ENCODE assay signal across 23 cellular contexts in genomic region chr14:67575684-67576083, GRCh38. TPM values are rescaled to one million over a fixed set of nuclear protein-coding genes. Genes with fewer than 3 reads are reported as not detected.
DNase-seq lines count a peak whose midpoint lies in the region; ATAC-seq, FAIRE-seq and TF ChIP-seq lines count a peak whose summit lies in the region.
"Had no signal": no experiment of that assay in that cellular context is flagged by ENCODE, and none has a peak within 500 bp of the region (broad histone marks: within the 10 kb centered on the region; RNA-seq: fewer than 3 reads in every experiment).

No MANE protein-coding gene starts in this region.

- H3K27me3 ChIP-seq in OCI-LY3 (ENCODE audit: low read depth, low read length) = no peaks in the 10 kb centered on the region
- H3K27me3 ChIP-seq in H1 (replicated peaks in 1 of 4; ENCODE audit: control insufficient read depth in 3 of 4, extremely low read depth in 1 of 4, insufficient read depth in 3 of 4, low read length in 3 of 4) = no peaks in the 10 kb centered on the region
- H3K27me3 ChIP-seq: BE2C, colonic mucosa, gastroesophageal sphincter, pancreas had no signal

- H3K23me2 ChIP-seq in H1 (ENCODE audit: low read depth, low read length) = no peaks in the 10 kb centered on the region

- H2BK12ac ChIP-seq in H1 (ENCODE audit: low read depth, low read length) = no peak overlapping the region

- no peak overlapping the region for H2BK15ac ChIP-seq in H1 (ENCODE audit: low read length)

- H3K18ac ChIP-seq in H1 (ENCODE audit: extremely low read depth, low read length) = no peak overlapping the region

- H3K23ac ChIP-seq in H1 (ENCODE audit: insufficient read length) = no peak overlapping the region

- WGBS in H1 (ENCODE audit: extremely low coverage in 1 of 2, insufficient coverage in 1 of 2, insufficient read length in 1 of 2, insufficient replicate concordance in 2 of 2, low coverage in 1 of 2, low lambda C conversion rate in 2 of 2, missing lambda C conversion rate in 1 of 2), 2 experiments = 89% methylated on average over 9 of the region's 9 CpGs; no CpG with 5 or more reads in 1 of the 2 experiments

- ATAC-seq in HG03025 (IDR thresholded peaks at IDR 0.05; ENCODE audit: low FRiP score, unreplicated experiment) = no peak
- ATAC-seq: gastroesophageal sphincter had no signal

- TF ChIP-seq RAD21 in H1 (IDR thresholded peaks at IDR 0.05 in 1 of 2, conservative IDR thresholded peaks at IDR 0.05 in 1 of 2; ENCODE audit: low read depth in 2 of 2, low read length in 2 of 2) = no peak

- no peak overlapping the region for H3K14ac ChIP-seq in H1 (ENCODE audit: insufficient read length)

- no peak overlapping the region for H3K4ac ChIP-seq in H1 (replicated peaks; ENCODE audit: insufficient read length, low read depth, low read length)

- H3K9ac ChIP-seq in OCI-LY3 (ENCODE audit: low read length) (no peak overlapping the region), H1 (replicated peaks in 1 of 4; ENCODE audit: extremely low read depth in 1 of 4, low read depth in 3 of 4, low read length in 3 of 4) (no peak overlapping the region)

- no peak overlapping the region for H2BK5ac ChIP-seq in H1 (ENCODE audit: low read depth, low read length)

- peak; percentile 29 for DNase-seq in HT-29 (ENCODE audit: low spot score)
- DNase-seq in H1 (ENCODE audit: low read depth in 1 of 2, low spot score in 2 of 2) = no peak
- DNase-seq in posterior vena cava (ENCODE audit: low spot score) = peak; percentile 74
- DNase-seq in NCI-H510A (lab: John Stamatoyannopoulos, UW) = no peak
- DNase-seq in NCI-H1105 treated with DMSO at 0.1 percent for 48 hours (lab: John Stamatoyannopoulos, UW) = no peak
- no peak for DNase-seq in DMS 273 (lab: John Stamatoyannopoulos, UW; ENCODE audit: unreplicated experiment)
- DNase-seq: activated CD4-positive, alpha-beta T cell treated with anti-CD3 and anti-CD28 coated beads for 4 hours; activated naive CD4-positive, alpha-beta T cell treated with Interleukin-2 at 50 U/mL for 16 hours; BE2C; colonic mucosa; DMS 273 treated with DMSO at 0.1 percent for 48 hours; H9; Karpas-422; left ventricle myocardium inferior had no signal

- H3K36me3 ChIP-seq in OCI-LY3 (replicated peaks; ENCODE audit: low read depth, low read length) = no peaks in the 10 kb centered on the region
- H3K36me3 ChIP-seq in H1 (ENCODE audit: control insufficient read depth in 2 of 4, insufficient read depth in 4 of 4, low read length in 3 of 4) = peaks cover 4 to 19% (median 8%) of the 10 kb centered on the region in 4 experiments; a peak in 4 of 8 replicates
- H3K36me3 ChIP-seq: BE2C, colonic mucosa, thoracic aorta had no signal

- no peak overlapping the region for H2BK20ac ChIP-seq in H1 (ENCODE audit: low read length)

- H3K27ac ChIP-seq in OCI-LY3 (ENCODE audit: low read length) (no peak overlapping the region), H1 (ENCODE audit: low read depth, low read length) (0 out of 2 replicates have a peak overlapping the region, but pooled peaks have one; percentile 10)
- H3K27ac ChIP-seq: colonic mucosa, gastroesophageal sphincter, left ventricle myocardium inferior, pancreas, skin epidermis, thoracic aorta had no signal

- H3K79me2 ChIP-seq in OCI-LY3 (ENCODE audit: low read length) = no peaks in the 10 kb centered on the region
- no peaks in the 10 kb centered on the region for H3K79me2 ChIP-seq in H1 (ENCODE audit: control insufficient read depth in 1 of 2, insufficient read depth in 2 of 2, low read length in 2 of 2)

- peaks cover 10% of the 10 kb centered on the region for H3K4me1 ChIP-seq in OCI-LY3 (ENCODE audit: low read length)
- H3K4me1 ChIP-seq in H1 (replicated peaks in 1 of 4; ENCODE audit: control insufficient read depth in 3 of 4, insufficient read depth in 4 of 4, low read length in 3 of 4) = no peaks in the 10 kb centered on the region
- H3K4me1 ChIP-seq: BE2C, colonic mucosa, gastroesophageal sphincter, left ventricle myocardium inferior, pancreas had no signal

- H2BK120ac ChIP-seq in H1 (replicated peaks; ENCODE audit: low read depth, low read length) = no peak overlapping the region

- H3K4me2 ChIP-seq in OCI-LY3 (ENCODE audit: low read length) = peak overlapping the region; percentile 7
- no peak overlapping the region for H3K4me2 ChIP-seq in H1 (ENCODE audit: insufficient read depth in 1 of 2, low read depth in 2 of 2, low read length in 2 of 2)

- H3K9me3 ChIP-seq in OCI-LY3 (ENCODE audit: insufficient read depth, low read length) = no peaks in the 10 kb centered on the region
- H3K9me3 ChIP-seq in H1 (ENCODE audit: insufficient read depth in 2 of 2, low read depth in 1 of 2, low read length in 1 of 2) = no peaks in the 10 kb centered on the region
- H3K9me3 ChIP-seq: BE2C, colonic mucosa, gastroesophageal sphincter, left ventricle myocardium inferior, pancreas, thoracic aorta had no signal

- CTCF ChIA-PET in H1 (lab: Charles Lee; ENCODE audit: partially characterized antibody) = interaction anchor here (0.7 to 28.8 kb wide), 12 partner anchors 8 to 215 kb away, joined by 3 to 924 read pairs (median 4); partner anchors contain the start of gene PLEKHH1

- H4K20me1 ChIP-seq in OCI-LY3 (ENCODE audit: insufficient read depth, low read length) = no peaks in the 10 kb centered on the region
- H4K20me1 ChIP-seq in H1 (replicated peaks in 1 of 2; ENCODE audit: control insufficient read depth in 1 of 2, insufficient read depth in 2 of 2, low read length in 2 of 2) = peaks cover 3% of the 10 kb centered on the region in 2 experiments

- H4K8ac ChIP-seq in H1 (ENCODE audit: extremely low read depth, insufficient read depth, low read length) = no peak overlapping the region

- POLR2A ChIA-PET in H1 (lab: Charles Lee; ENCODE audit: partially characterized antibody) = interaction anchor here (2.0 kb wide), 1 partner anchor 9 kb away, joined by 6 read pairs; no protein-coding TSS in a partner anchor

- no peak overlapping the region for H2AK5ac ChIP-seq in H1 (ENCODE audit: low read depth, low read length)

- peak; percentile 24; the same call in 1 of the 2 replicates for TF ChIP-seq CTCF in OCI-LY3 (IDR thresholded peaks at IDR 0.05; ENCODE audit: low read depth, low read length)
- no peak for TF ChIP-seq CTCF in H1 (IDR thresholded peaks at IDR 0.05; ENCODE audit: control extremely low read depth in 1 of 3, insufficient read depth in 1 of 3, low read depth in 1 of 3, low read length in 3 of 3)

- H4K5ac ChIP-seq in H1 (ENCODE audit: insufficient read length, low read depth, low read length) = no peak overlapping the region

- FAIRE-seq in H1 (lab: Jason Lieb, UNC) = no peak
- FAIRE-seq: endothelial cell of umbilical vein, GM18507, pancreas had no signal

- H3K56ac ChIP-seq in H1 (replicated peaks; ENCODE audit: insufficient read length, low read depth, low read length) = no peak overlapping the region

- TF ChIP-seq EP300 in H1 (IDR thresholded peaks at IDR 0.05; ENCODE audit: borderline replicate concordance in 1 of 2, low read depth in 2 of 2, low read length in 2 of 2) = no peak

- H2AFZ ChIP-seq in OCI-LY3 (ENCODE audit: low read depth, low read length) (no peak overlapping the region), H1 (ENCODE audit: low read length) (no peak overlapping the region)

- H3K79me1 ChIP-seq in H1 (ENCODE audit: low read depth, low read length) = no peaks in the 10 kb centered on the region; the same call in 1 of the 2 replicates

- no peak overlapping the region for H4K91ac ChIP-seq in H1 (replicated peaks; ENCODE audit: insufficient read length, low read length)

- intact Hi-C loops in posterior vena cava (cut with DNase I) = no loop called here

- H3K4me3 ChIP-seq in OCI-LY3 (ENCODE audit: low read length) (no peak overlapping the region), H1 (ENCODE audit: extremely low read depth in 1 of 4, insufficient read depth in 2 of 4, low read depth in 3 of 4, low read length in 4 of 4) (no peak overlapping the region)
- H3K4me3 ChIP-seq: colonic mucosa, gastroesophageal sphincter, left ventricle myocardium inferior, pancreas, skin epidermis, thoracic aorta had no signal

- TF ChIP-seq POLR2A in H1 (IDR thresholded peaks at IDR 0.05; ENCODE audit: control extremely low read depth in 1 of 2, low read depth in 2 of 2, low read length in 2 of 2) = no peak

RNA-seq across cellular contexts. Expression of gene PIGH, which starts 24.4 kb away (rescaled TPM):
- 10.9 and 12.1 TPM in 2 replicates for total RNA-seq in HT-29 (2014; rRNA removed; shearing (Covaris generic))
- total RNA-seq in H1 (2021; fragmentation: NEBNext Ultra II Directional; extraction: Animal tissue kit (Norgen Biotek cat#: 25700)) = 6.2 and 7.2 TPM in 2 replicates
- 8.6 and 10.0 TPM in 2 replicates for polyA plus RNA-seq in H1 (2011; rRNA removed)
- 7.5 TPM for polyA plus RNA-seq in H1 (2011; cell fraction: cytosol; rRNA removed)
- 25.4 TPM for polyA plus RNA-seq in H1 (2011; cell fraction: nucleus; rRNA removed)
- polyA plus RNA-seq in H1 (2012, experiment 1 of 2) = 4.8 to 7.7 TPM (median 5.9 TPM) in 4 replicates
- polyA plus RNA-seq in H1 (2012, experiment 2 of 2) = 4.3 TPM
- polyA plus RNA-seq in H1 (2013, experiment 1 of 2) = 6.5 TPM
- polyA plus RNA-seq in H1 (2013, experiment 2 of 2) = 6.6 TPM
- 3.1 and 5.8 TPM in 2 replicates for polyA minus RNA-seq in H1 (2011; rRNA and poly(A)+ RNA removed)
- polyA minus RNA-seq in H1 (2011; cell fraction: cytosol; rRNA and poly(A)+ RNA removed) = 8.5 TPM
- 6.1 TPM for polyA minus RNA-seq in H1 (2011; cell fraction: nucleus; rRNA and poly(A)+ RNA removed)
- total RNA-seq in posterior vena cava = 10 to 100 TPM; 15.4 to 17.3 TPM

RNA-seq across cellular contexts. Expression of gene PLEKHH1, which starts 42.6 kb away (rescaled TPM):
- 11.0 and 12.7 TPM in 2 replicates for total RNA-seq in HT-29 (2014; rRNA removed; shearing (Covaris generic))
- total RNA-seq in H1 (2021; fragmentation: NEBNext Ultra II Directional; extraction: Animal tissue kit (Norgen Biotek cat#: 25700)) = 27.2 and 33.3 TPM in 2 replicates
- 28.3 and 33.0 TPM in 2 replicates for polyA plus RNA-seq in H1 (2011; rRNA removed)
- 22.4 TPM for polyA plus RNA-seq in H1 (2011; cell fraction: cytosol; rRNA removed)
- 96.0 TPM for polyA plus RNA-seq in H1 (2011; cell fraction: nucleus; rRNA removed)
- polyA plus RNA-seq in H1 (2012, experiment 1 of 2) = 26.9 to 35.8 TPM (median 30.8 TPM) in 4 replicates
- 8.6 TPM for polyA plus RNA-seq in H1 (2012, experiment 2 of 2)
- polyA plus RNA-seq in H1 (2013, experiment 1 of 2) = 19.9 TPM
- 15.1 TPM for polyA plus RNA-seq in H1 (2013, experiment 2 of 2)
- polyA minus RNA-seq in H1 (2011; rRNA and poly(A)+ RNA removed) = 32.1 and 33.8 TPM in 2 replicates
- 22.7 TPM for polyA minus RNA-seq in H1 (2011; cell fraction: cytosol; rRNA and poly(A)+ RNA removed)
- 53.8 TPM for polyA minus RNA-seq in H1 (2011; cell fraction: nucleus; rRNA and poly(A)+ RNA removed)
- 1 to 10 TPM; 1.4 to 1.8 TPM for total RNA-seq in posterior vena cava
- total RNA-seq: myocyte had no signal

RNA-seq across cellular contexts. Expression of gene ARG2, which starts 44.0 kb away (rescaled TPM):
- 4.4 and 4.5 TPM in 2 replicates for total RNA-seq in HT-29 (2014; rRNA removed; shearing (Covaris generic))
- total RNA-seq in H1 (2021; fragmentation: NEBNext Ultra II Directional; extraction: Animal tissue kit (Norgen Biotek cat#: 25700)) = 49.0 and 49.9 TPM in 2 replicates
- 52.8 and 59.1 TPM in 2 replicates for polyA plus RNA-seq in H1 (2011; rRNA removed)
- polyA plus RNA-seq in H1 (2011; cell fraction: cytosol; rRNA removed) = 56.4 TPM
- 79.0 TPM for polyA plus RNA-seq in H1 (2011; cell fraction: nucleus; rRNA removed)
- 48.3 to 52.7 TPM (median 48.6 TPM) in 4 replicates for polyA plus RNA-seq in H1 (2012, experiment 1 of 2)
- polyA plus RNA-seq in H1 (2012, experiment 2 of 2) = 17.2 TPM
- 29.3 TPM for polyA plus RNA-seq in H1 (2013, experiment 1 of 2)
- 28.8 TPM for polyA plus RNA-seq in H1 (2013, experiment 2 of 2)
- 134 and 137 TPM in 2 replicates for polyA minus RNA-seq in H1 (2011; rRNA and poly(A)+ RNA removed)
- 53.1 TPM for polyA minus RNA-seq in H1 (2011; cell fraction: cytosol; rRNA and poly(A)+ RNA removed)
- polyA minus RNA-seq in H1 (2011; cell fraction: nucleus; rRNA and poly(A)+ RNA removed) = 37.9 TPM
- total RNA-seq in posterior vena cava = 1 to 10 TPM; 1.9 to 5.1 TPM

Comparison
In these comparisons a context has a peak if more than half of its experiments do, and no peak if none do; other contexts are left out.
1. DNase-seq: peak in HT-29 (single experiment) and posterior vena cava (single experiment); none in H1 (0 of 2), NCI-H510A (single experiment), NCI-H1105 treated with DMSO at 0.1 percent for 48 hours (single experiment) and DMS 273 (single experiment).